In the genomic region with DNA sequence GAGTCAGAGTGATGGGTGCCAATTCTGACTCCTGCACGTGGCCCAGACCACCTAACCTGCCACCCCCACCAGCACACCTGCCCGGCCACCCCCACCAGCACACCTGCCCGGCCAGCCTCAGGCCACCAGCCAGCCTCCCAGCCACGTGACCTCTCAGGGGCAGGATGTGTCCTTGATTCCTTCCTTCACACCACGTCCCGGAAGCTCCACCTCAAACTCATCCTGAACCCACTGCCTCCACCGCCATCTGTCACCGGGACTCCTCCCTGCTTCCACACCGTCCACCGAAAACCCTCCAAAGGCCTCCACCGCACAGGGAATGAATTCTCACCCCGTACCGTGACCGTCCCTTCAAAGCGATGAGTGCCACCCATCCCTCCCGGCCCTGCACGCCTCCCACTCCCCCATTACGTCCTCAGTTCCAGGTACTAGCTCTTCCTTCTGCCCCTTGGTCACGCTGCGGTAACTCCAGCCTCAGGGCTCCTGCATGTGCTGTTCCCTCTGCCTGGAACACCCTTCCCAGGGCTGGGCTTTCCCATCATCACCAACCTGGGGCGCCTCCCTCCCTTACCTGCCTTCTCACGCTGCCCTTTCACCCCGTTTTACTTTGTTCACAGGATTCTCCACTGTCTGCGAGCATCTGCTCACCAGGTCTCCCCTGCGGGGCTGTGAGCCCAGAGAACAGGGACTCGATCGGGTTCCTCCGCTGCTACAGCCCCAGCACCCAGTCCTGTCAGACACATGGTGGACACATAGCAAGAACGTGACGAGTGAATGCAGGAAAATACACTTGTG, we compare ENCODE assay signal across 1 cellular context.
TF ChIP-seq lines count a peak whose summit lies in the region.

No MANE protein-coding gene starts in this region.

TF ChIP-seq in WTC11, 78 proteins besides CTCF, POLR2A, EP300 and RAD21 (continued from another document):
- TF ChIP-seq, protein P1, sequence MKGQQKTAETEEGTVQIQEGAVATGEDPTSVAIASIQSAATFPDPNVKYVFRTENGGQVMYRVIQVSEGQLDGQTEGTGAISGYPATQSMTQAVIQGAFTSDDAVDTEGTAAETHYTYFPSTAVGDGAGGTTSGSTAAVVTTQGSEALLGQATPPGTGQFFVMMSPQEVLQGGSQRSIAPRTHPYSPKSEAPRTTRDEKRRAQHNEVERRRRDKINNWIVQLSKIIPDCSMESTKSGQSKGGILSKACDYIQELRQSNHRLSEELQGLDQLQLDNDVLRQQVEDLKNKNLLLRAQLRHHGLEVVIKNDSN (CRISPR knock-in tag; IDR thresholded peaks at IDR 0.05) = no peak
- TF ChIP-seq MYBL2 (CRISPR knock-in tag; IDR thresholded peaks at IDR 0.05) (no peak), ZNF263 (CRISPR knock-in tag; IDR thresholded peaks at IDR 0.05; ENCODE audit: low read depth) (no peak), ZNF425 (CRISPR knock-in tag; conservative IDR thresholded peaks at IDR 0.05) (no peak), AFF4 (CRISPR knock-in tag; IDR thresholded peaks at IDR 0.05; ENCODE audit: borderline replicate concordance) (no peak), ELF4 (CRISPR knock-in tag; IDR thresholded peaks at IDR 0.05; ENCODE audit: low read depth) (no peak), EMX1 (CRISPR knock-in tag; IDR thresholded peaks at IDR 0.05) (no peak)
- TF ChIP-seq, protein P2, sequence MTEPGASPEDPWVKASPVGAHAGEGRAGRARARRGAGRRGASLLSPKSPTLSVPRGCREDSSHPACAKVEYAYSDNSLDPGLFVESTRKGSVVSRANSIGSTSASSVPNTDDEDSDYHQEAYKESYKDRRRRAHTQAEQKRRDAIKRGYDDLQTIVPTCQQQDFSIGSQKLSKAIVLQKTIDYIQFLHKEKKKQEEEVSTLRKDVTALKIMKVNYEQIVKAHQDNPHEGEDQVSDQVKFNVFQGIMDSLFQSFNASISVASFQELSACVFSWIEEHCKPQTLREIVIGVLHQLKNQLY (CRISPR knock-in tag; IDR thresholded peaks at IDR 0.05) = no peak
- TF ChIP-seq, protein P3, sequence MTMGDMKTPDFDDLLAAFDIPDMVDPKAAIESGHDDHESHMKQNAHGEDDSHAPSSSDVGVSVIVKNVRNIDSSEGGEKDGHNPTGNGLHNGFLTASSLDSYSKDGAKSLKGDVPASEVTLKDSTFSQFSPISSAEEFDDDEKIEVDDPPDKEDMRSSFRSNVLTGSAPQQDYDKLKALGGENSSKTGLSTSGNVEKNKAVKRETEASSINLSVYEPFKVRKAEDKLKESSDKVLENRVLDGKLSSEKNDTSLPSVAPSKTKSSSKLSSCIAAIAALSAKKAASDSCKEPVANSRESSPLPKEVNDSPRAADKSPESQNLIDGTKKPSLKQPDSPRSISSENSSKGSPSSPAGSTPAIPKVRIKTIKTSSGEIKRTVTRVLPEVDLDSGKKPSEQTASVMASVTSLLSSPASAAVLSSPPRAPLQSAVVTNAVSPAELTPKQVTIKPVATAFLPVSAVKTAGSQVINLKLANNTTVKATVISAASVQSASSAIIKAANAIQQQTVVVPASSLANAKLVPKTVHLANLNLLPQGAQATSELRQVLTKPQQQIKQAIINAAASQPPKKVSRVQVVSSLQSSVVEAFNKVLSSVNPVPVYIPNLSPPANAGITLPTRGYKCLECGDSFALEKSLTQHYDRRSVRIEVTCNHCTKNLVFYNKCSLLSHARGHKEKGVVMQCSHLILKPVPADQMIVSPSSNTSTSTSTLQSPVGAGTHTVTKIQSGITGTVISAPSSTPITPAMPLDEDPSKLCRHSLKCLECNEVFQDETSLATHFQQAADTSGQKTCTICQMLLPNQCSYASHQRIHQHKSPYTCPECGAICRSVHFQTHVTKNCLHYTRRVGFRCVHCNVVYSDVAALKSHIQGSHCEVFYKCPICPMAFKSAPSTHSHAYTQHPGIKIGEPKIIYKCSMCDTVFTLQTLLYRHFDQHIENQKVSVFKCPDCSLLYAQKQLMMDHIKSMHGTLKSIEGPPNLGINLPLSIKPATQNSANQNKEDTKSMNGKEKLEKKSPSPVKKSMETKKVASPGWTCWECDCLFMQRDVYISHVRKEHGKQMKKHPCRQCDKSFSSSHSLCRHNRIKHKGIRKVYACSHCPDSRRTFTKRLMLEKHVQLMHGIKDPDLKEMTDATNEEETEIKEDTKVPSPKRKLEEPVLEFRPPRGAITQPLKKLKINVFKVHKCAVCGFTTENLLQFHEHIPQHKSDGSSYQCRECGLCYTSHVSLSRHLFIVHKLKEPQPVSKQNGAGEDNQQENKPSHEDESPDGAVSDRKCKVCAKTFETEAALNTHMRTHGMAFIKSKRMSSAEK (CRISPR knock-in tag; IDR thresholded peaks at IDR 0.05; ENCODE audit: borderline replicate concordance) = no peak
- TF ChIP-seq, protein P4, sequence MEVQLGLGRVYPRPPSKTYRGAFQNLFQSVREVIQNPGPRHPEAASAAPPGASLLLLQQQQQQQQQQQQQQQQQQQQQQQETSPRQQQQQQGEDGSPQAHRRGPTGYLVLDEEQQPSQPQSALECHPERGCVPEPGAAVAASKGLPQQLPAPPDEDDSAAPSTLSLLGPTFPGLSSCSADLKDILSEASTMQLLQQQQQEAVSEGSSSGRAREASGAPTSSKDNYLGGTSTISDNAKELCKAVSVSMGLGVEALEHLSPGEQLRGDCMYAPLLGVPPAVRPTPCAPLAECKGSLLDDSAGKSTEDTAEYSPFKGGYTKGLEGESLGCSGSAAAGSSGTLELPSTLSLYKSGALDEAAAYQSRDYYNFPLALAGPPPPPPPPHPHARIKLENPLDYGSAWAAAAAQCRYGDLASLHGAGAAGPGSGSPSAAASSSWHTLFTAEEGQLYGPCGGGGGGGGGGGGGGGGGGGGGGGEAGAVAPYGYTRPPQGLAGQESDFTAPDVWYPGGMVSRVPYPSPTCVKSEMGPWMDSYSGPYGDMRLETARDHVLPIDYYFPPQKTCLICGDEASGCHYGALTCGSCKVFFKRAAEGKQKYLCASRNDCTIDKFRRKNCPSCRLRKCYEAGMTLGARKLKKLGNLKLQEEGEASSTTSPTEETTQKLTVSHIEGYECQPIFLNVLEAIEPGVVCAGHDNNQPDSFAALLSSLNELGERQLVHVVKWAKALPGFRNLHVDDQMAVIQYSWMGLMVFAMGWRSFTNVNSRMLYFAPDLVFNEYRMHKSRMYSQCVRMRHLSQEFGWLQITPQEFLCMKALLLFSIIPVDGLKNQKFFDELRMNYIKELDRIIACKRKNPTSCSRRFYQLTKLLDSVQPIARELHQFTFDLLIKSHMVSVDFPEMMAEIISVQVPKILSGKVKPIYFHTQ (CRISPR knock-in tag; IDR thresholded peaks at IDR 0.05) = no peak
- TF ChIP-seq, protein P5, sequence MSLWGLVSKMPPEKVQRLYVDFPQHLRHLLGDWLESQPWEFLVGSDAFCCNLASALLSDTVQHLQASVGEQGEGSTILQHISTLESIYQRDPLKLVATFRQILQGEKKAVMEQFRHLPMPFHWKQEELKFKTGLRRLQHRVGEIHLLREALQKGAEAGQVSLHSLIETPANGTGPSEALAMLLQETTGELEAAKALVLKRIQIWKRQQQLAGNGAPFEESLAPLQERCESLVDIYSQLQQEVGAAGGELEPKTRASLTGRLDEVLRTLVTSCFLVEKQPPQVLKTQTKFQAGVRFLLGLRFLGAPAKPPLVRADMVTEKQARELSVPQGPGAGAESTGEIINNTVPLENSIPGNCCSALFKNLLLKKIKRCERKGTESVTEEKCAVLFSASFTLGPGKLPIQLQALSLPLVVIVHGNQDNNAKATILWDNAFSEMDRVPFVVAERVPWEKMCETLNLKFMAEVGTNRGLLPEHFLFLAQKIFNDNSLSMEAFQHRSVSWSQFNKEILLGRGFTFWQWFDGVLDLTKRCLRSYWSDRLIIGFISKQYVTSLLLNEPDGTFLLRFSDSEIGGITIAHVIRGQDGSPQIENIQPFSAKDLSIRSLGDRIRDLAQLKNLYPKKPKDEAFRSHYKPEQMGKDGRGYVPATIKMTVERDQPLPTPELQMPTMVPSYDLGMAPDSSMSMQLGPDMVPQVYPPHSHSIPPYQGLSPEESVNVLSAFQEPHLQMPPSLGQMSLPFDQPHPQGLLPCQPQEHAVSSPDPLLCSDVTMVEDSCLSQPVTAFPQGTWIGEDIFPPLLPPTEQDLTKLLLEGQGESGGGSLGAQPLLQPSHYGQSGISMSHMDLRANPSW (CRISPR knock-in tag; conservative IDR thresholded peaks at IDR 0.05; ENCODE audit: low read depth) = no peak
- TF ChIP-seq, protein P6, sequence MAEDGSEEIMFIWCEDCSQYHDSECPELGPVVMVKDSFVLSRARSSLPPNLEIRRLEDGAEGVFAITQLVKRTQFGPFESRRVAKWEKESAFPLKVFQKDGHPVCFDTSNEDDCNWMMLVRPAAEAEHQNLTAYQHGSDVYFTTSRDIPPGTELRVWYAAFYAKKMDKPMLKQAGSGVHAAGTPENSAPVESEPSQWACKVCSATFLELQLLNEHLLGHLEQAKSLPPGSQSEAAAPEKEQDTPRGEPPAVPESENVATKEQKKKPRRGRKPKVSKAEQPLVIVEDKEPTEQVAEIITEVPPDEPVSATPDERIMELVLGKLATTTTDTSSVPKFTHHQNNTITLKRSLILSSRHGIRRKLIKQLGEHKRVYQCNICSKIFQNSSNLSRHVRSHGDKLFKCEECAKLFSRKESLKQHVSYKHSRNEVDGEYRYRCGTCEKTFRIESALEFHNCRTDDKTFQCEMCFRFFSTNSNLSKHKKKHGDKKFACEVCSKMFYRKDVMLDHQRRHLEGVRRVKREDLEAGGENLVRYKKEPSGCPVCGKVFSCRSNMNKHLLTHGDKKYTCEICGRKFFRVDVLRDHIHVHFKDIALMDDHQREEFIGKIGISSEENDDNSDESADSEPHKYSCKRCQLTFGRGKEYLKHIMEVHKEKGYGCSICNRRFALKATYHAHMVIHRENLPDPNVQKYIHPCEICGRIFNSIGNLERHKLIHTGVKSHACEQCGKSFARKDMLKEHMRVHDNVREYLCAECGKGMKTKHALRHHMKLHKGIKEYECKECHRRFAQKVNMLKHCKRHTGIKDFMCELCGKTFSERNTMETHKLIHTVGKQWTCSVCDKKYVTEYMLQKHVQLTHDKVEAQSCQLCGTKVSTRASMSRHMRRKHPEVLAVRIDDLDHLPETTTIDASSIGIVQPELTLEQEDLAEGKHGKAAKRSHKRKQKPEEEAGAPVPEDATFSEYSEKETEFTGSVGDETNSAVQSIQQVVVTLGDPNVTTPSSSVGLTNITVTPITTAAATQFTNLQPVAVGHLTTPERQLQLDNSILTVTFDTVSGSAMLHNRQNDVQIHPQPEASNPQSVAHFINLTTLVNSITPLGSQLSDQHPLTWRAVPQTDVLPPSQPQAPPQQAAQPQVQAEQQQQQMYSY (CRISPR knock-in tag; IDR thresholded peaks at IDR 0.05) = no peak
TF ChIP-seq in WTC11: peak in this region for 0.
